ENCODE assay signal across 8 cellular contexts in genomic region chr17:82881900-82882714, GRCh38. TPM values are rescaled to one million over a fixed set of nuclear protein-coding genes. Genes with fewer than 3 reads are reported as not detected.
DNase-seq lines count a peak whose midpoint lies in the region; ATAC-seq and TF ChIP-seq lines count a peak whose summit lies in the region.

No MANE protein-coding gene starts in this region.

- POLR2A ChIA-PET in naive thymus-derived CD4-positive, alpha-beta T cell (lab: Charles Lee): interaction anchor here (0.9 to 6.3 kb wide), 4 partner anchors 11 to 18 kb away, joined by 4 to 84 read pairs (median 17); no protein-coding TSS in a partner anchor

- intact Hi-C loops in naive thymus-derived CD4-positive, alpha-beta T cell (cut with micrococcal nuclease): loop anchor here (1.0 to 2.0 kb wide), 2 partner anchors 17 to 18 kb away; no protein-coding TSS in a partner anchor
- intact Hi-C loops in aorta (cut with DNase I): loop anchor here in 1 of 2 donors (10.0 kb wide), 1 partner anchor 63 kb away; no protein-coding TSS in a partner anchor

- H3K4me1 ChIP-seq in naive thymus-derived CD4-positive, alpha-beta T cell (ENCODE audit: control insufficient read depth in 2 of 2, insufficient read depth in 2 of 2, low read length in 2 of 2): peaks cover 51% of the 10 kb centered on the region in 2 donors
- H3K4me1 ChIP-seq in aorta (ENCODE audit: control insufficient read depth in 1 of 2, insufficient read depth in 2 of 2, low read length in 2 of 2): no peaks in the 10 kb centered on the region

- H3K27ac Mint-ChIP-seq in activated naive CD4-positive, alpha-beta T cell treated with anti-CD3 and anti-CD28 coated beads, Interleukin-2, amount 50 U/mL, for 24 hours: peak overlapping the region; percentile 92
- H3K27ac Mint-ChIP-seq in endothelial cell (ENCODE audit: unreplicated experiment): peak overlapping the region; percentile 13
- peak overlapping the region; percentile 90 to 100 (median 99) for H3K27ac Mint-ChIP-seq in naive thymus-derived CD4-positive, alpha-beta T cell

- H3K36me3 ChIP-seq in naive thymus-derived CD4-positive, alpha-beta T cell (ENCODE audit: control insufficient read depth in 2 of 3, insufficient read depth in 3 of 3, low read length in 3 of 3): no peaks in the 10 kb centered on the region
- no peaks in the 10 kb centered on the region for H3K36me3 ChIP-seq in aorta (ENCODE audit: control insufficient read depth in 1 of 2, insufficient read depth in 2 of 2, low read length in 1 of 2)

- WGBS in aorta, 2 donors: 87 to 90% methylated on average over 17 of the region's 17 CpGs

- H3K27me3 ChIP-seq in naive thymus-derived CD4-positive, alpha-beta T cell (ENCODE audit: control insufficient read depth in 2 of 2, insufficient read depth in 2 of 2, low read length in 2 of 2): no peaks in the 10 kb centered on the region
- no peaks in the 10 kb centered on the region for H3K27me3 ChIP-seq in aorta (ENCODE audit: control insufficient read depth in 1 of 2, insufficient read depth in 2 of 2, low read length in 1 of 2)

- peaks cover 2% of the 10 kb centered on the region for H3K36me3 Mint-ChIP-seq in activated naive CD4-positive, alpha-beta T cell treated with anti-CD3 and anti-CD28 coated beads, Interleukin-2, amount 50 U/mL, for 24 hours
- peaks cover 36% of the 10 kb centered on the region for H3K36me3 Mint-ChIP-seq in endothelial cell (ENCODE audit: low read depth, unreplicated experiment)
- peaks cover 5 to 39% (median 12%) of the 10 kb centered on the region in 5 donors for H3K36me3 Mint-ChIP-seq in naive thymus-derived CD4-positive, alpha-beta T cell

- DNase-seq in activated naive CD4-positive, alpha-beta T cell treated with Interleukin-2 at 50 U/mL for 16 hours: no peak
- DNase-seq in endothelial cell (ENCODE audit: low spot score): no peak
- DNase-seq in naive thymus-derived CD4-positive, alpha-beta T cell: no peak
- peak in 1 of 2 donors; percentile 91 for DNase-seq in aorta
- no peak for DNase-seq in stimulated activated CD4-positive, alpha-beta T cell treated with anti-CD3 and anti-CD28 coated beads, Interleukin-12 subunit alpha, Interleukin-12 subunit beta, amount 100 ng/mL, for 4 hours

- H3K9me3 ChIP-seq in naive thymus-derived CD4-positive, alpha-beta T cell (ENCODE audit: control insufficient read depth in 2 of 3, low read length in 3 of 3): no peaks in the 10 kb centered on the region
- H3K9me3 ChIP-seq in aorta (ENCODE audit: control insufficient read depth, low read length): no peaks in the 10 kb centered on the region

- peak overlapping the region; percentile 75 for H3K27ac ChIP-seq in naive thymus-derived CD4-positive, alpha-beta T cell (ENCODE audit: low read depth, low read length)
- no peak overlapping the region for H3K27ac ChIP-seq in aorta (ENCODE audit: low read depth in 1 of 2, low read length in 2 of 2)

- ATAC-seq in naive thymus-derived CD4-positive, alpha-beta T cell: no peak
- ATAC-seq in aorta (ENCODE audit: low FRiP score) (peak; percentile 34), HG03469 (IDR thresholded peaks at IDR 0.05; ENCODE audit: unreplicated experiment) (no peak), GM21723 (IDR thresholded peaks at IDR 0.05; ENCODE audit: unreplicated experiment) (no peak)

- H3K9me3 Mint-ChIP-seq in activated naive CD4-positive, alpha-beta T cell treated with anti-CD3 and anti-CD28 coated beads, Interleukin-2, amount 50 U/mL, for 24 hours: no peaks in the 10 kb centered on the region
- H3K9me3 Mint-ChIP-seq in endothelial cell (ENCODE audit: unreplicated experiment): no peaks in the 10 kb centered on the region
- peaks cover 0 to 2% (median 0%) of the 10 kb centered on the region in 11 donors for H3K9me3 Mint-ChIP-seq in naive thymus-derived CD4-positive, alpha-beta T cell

- TF ChIP-seq CTCF in endothelial cell (IDR thresholded peaks at IDR 0.05; ENCODE audit: unreplicated experiment): no peak

- CTCF ChIA-PET in naive thymus-derived CD4-positive, alpha-beta T cell (lab: Charles Lee): interaction anchor here (1.4 to 1.6 kb wide), 2 partner anchors 17 to 100 kb away, joined by 3 to 7 read pairs; no protein-coding TSS in a partner anchor

- H3K4me3 ChIP-seq in naive thymus-derived CD4-positive, alpha-beta T cell (ENCODE audit: low read length): peak overlapping the region; percentile 47
- no peak overlapping the region for H3K4me3 ChIP-seq in aorta (ENCODE audit: low read length in 2 of 2)

- peaks cover 80% of the 10 kb centered on the region for H3K4me1 Mint-ChIP-seq in activated naive CD4-positive, alpha-beta T cell treated with anti-CD3 and anti-CD28 coated beads, Interleukin-2, amount 50 U/mL, for 24 hours
- H3K4me1 Mint-ChIP-seq in endothelial cell (ENCODE audit: unreplicated experiment): peaks cover 34% of the 10 kb centered on the region
- peaks cover 51 to 90% (median 78%) of the 10 kb centered on the region in 7 donors for H3K4me1 Mint-ChIP-seq in naive thymus-derived CD4-positive, alpha-beta T cell

- no peaks in the 10 kb centered on the region for H3K27me3 Mint-ChIP-seq in activated naive CD4-positive, alpha-beta T cell treated with anti-CD3 and anti-CD28 coated beads, Interleukin-2, amount 50 U/mL, for 24 hours
- H3K27me3 Mint-ChIP-seq in endothelial cell (ENCODE audit: unreplicated experiment): peaks cover 11% of the 10 kb centered on the region
- H3K27me3 Mint-ChIP-seq in naive thymus-derived CD4-positive, alpha-beta T cell: no peaks in the 10 kb centered on the region

- peak overlapping the region; percentile 81 for H3K4me3 Mint-ChIP-seq in activated naive CD4-positive, alpha-beta T cell treated with anti-CD3 and anti-CD28 coated beads, Interleukin-2, amount 50 U/mL, for 24 hours
- no peak overlapping the region for H3K4me3 Mint-ChIP-seq in endothelial cell (ENCODE audit: unreplicated experiment)
- H3K4me3 Mint-ChIP-seq in naive thymus-derived CD4-positive, alpha-beta T cell: peak overlapping the region; percentile 81 to 99 (median 90)

RNA-seq across cellular contexts. Expression of gene ZNF750, which starts 42.3 kb away (rescaled TPM):
- total RNA-seq in endothelial cell (ENCODE audit: unreplicated experiment) (0.31 TPM), aorta (under 1 TPM in 1 of 2 donors, not detected in 1; 0.21 TPM)
- total RNA-seq in naive thymus-derived CD4-positive, alpha-beta T cell: not detected
- under 1 TPM in 1 of 2 donors, not detected in 1; 0.13 TPM for polyA plus RNA-seq in naive thymus-derived CD4-positive, alpha-beta T cell
- under 1 TPM in 1 of 2 donors, not detected in 1; 0.10 TPM for polyA plus RNA-seq in aorta

Comparison
In these comparisons a context has a peak if more than half of its experiments do, and no peak if none do; other contexts are left out.
1. H3K27ac Mint-ChIP-seq: peak in every context shown above with its lines; median percentile 99 in naive thymus-derived CD4-positive, alpha-beta T cell; 92 in activated naive CD4-positive, alpha-beta T cell treated with anti-CD3 and anti-CD28 coated beads, Interleukin-2, amount 50 U/mL, for 24 hours; 13 in endothelial cell.